Comparison of ENCODE assay signal across 1 cellular context in the genomic region with DNA sequence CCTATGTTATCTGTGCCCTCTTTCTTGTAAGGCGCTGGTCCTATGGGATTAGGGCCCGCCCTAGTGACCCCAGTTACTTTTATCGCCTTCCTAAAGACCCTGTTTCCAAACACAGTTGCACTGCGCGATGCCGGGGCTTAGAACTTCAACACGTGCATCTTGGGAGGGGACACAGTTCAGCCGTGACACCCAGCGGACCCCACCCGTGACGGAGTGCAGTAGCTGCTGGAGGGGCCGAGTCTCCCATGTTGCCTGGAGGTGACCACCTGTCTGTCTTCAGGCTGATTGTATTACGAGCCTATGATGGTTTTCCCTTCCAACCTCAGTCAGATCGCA.
TF ChIP-seq lines count a peak whose summit lies in the region.

No MANE protein-coding gene starts in this region.

TF ChIP-seq in HepG2, 621 proteins besides CTCF, POLR2A, EP300 and RAD21 (continued from another document):
- TF ChIP-seq, protein P1, sequence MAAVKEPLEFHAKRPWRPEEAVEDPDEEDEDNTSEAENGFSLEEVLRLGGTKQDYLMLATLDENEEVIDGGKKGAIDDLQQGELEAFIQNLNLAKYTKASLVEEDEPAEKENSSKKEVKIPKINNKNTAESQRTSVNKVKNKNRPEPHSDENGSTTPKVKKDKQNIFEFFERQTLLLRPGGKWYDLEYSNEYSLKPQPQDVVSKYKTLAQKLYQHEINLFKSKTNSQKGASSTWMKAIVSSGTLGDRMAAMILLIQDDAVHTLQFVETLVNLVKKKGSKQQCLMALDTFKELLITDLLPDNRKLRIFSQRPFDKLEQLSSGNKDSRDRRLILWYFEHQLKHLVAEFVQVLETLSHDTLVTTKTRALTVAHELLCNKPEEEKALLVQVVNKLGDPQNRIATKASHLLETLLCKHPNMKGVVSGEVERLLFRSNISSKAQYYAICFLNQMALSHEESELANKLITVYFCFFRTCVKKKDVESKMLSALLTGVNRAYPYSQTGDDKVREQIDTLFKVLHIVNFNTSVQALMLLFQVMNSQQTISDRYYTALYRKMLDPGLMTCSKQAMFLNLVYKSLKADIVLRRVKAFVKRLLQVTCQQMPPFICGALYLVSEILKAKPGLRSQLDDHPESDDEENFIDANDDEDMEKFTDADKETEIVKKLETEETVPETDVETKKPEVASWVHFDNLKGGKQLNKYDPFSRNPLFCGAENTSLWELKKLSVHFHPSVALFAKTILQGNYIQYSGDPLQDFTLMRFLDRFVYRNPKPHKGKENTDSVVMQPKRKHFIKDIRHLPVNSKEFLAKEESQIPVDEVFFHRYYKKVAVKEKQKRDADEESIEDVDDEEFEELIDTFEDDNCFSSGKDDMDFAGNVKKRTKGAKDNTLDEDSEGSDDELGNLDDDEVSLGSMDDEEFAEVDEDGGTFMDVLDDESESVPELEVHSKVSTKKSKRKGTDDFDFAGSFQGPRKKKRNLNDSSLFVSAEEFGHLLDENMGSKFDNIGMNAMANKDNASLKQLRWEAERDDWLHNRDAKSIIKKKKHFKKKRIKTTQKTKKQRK (IDR thresholded peaks at IDR 0.05; ENCODE audit: low read length), result no peak
- TF ChIP-seq ZNF460 (CRISPR knock-in tag; IDR thresholded peaks at IDR 0.05; ENCODE audit: borderline replicate concordance) (no peak), RFX1 (IDR thresholded peaks at IDR 0.05) (no peak), PAX8 (CRISPR knock-in tag; IDR thresholded peaks at IDR 0.05; ENCODE audit: borderline replicate concordance) (0 out of 2 replicates have a peak, but pooled peaks have one; percentile 67), HNF4G (IDR thresholded peaks at IDR 0.05; ENCODE audit: borderline replicate concordance, low read depth, low read length) (no peak), HNF4G (CRISPR knock-in tag; IDR thresholded peaks at IDR 0.05; ENCODE audit: borderline replicate concordance, low read depth) (no peak), ZNF138 (CRISPR knock-in tag; IDR thresholded peaks at IDR 0.05; ENCODE audit: low read depth) (no peak), ZNF879 (CRISPR knock-in tag; IDR thresholded peaks at IDR 0.05) (no peak), ZNF703 (CRISPR knock-in tag; IDR thresholded peaks at IDR 0.05; ENCODE audit: borderline replicate concordance) (no peak), MEIS1 (CRISPR knock-in tag; IDR thresholded peaks at IDR 0.05; ENCODE audit: borderline replicate concordance) (no peak), MXI1 (IDR thresholded peaks at IDR 0.05; ENCODE audit: borderline replicate concordance, low read depth, low read length) (no peak), ZMYM4 (CRISPR knock-in tag; IDR thresholded peaks at IDR 0.05) (peak; percentile 55; the same call in 1 of the 2 replicates), EZH2 (conservative IDR thresholded peaks at IDR 0.05; ENCODE audit: low read depth, low read length) (no peak), ZNF496 (CRISPR knock-in tag; IDR thresholded peaks at IDR 0.05; ENCODE audit: insufficient replicate concordance) (no peak)
- TF ChIP-seq, protein P2, sequence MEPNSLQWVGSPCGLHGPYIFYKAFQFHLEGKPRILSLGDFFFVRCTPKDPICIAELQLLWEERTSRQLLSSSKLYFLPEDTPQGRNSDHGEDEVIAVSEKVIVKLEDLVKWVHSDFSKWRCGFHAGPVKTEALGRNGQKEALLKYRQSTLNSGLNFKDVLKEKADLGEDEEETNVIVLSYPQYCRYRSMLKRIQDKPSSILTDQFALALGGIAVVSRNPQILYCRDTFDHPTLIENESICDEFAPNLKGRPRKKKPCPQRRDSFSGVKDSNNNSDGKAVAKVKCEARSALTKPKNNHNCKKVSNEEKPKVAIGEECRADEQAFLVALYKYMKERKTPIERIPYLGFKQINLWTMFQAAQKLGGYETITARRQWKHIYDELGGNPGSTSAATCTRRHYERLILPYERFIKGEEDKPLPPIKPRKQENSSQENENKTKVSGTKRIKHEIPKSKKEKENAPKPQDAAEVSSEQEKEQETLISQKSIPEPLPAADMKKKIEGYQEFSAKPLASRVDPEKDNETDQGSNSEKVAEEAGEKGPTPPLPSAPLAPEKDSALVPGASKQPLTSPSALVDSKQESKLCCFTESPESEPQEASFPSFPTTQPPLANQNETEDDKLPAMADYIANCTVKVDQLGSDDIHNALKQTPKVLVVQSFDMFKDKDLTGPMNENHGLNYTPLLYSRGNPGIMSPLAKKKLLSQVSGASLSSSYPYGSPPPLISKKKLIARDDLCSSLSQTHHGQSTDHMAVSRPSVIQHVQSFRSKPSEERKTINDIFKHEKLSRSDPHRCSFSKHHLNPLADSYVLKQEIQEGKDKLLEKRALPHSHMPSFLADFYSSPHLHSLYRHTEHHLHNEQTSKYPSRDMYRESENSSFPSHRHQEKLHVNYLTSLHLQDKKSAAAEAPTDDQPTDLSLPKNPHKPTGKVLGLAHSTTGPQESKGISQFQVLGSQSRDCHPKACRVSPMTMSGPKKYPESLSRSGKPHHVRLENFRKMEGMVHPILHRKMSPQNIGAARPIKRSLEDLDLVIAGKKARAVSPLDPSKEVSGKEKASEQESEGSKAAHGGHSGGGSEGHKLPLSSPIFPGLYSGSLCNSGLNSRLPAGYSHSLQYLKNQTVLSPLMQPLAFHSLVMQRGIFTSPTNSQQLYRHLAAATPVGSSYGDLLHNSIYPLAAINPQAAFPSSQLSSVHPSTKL (CRISPR knock-in tag; IDR thresholded peaks at IDR 0.05), result no peak
- TF ChIP-seq, protein P3, sequence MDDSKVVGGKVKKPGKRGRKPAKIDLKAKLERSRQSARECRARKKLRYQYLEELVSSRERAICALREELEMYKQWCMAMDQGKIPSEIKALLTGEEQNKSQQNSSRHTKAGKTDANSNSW (CRISPR knock-in tag; IDR thresholded peaks at IDR 0.05; ENCODE audit: borderline replicate concordance), result no peak
